ENCODE assay signal across 18 cellular contexts in the genomic region with DNA sequence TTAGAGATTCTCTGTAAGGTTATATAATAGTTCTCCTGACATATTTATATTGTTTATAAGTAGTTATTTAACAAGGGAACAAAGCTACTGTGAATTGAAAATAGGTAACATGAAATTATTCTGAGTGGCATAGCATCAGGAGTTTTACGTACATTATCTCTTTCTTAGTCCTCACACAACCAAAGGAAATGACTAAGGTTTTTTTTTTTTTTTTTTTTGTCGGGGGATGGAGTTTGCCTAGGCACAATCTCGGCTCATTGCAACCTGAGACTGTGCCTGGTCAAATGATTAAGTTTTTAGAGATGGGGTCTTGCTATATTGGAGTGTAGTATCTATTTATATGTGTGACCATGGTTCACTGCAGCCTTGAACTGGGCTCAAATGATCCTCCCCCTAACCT. TPM values are rescaled to one million over a fixed set of nuclear protein-coding genes. Genes with fewer than 3 reads are reported as not detected.
A peak's percentile ranks its signal among the peaks of the same experiment; 100 is the strongest.
DNase-seq lines count a peak whose midpoint lies in the region; TF ChIP-seq lines count a peak whose summit lies in the region.
"Had no signal": no experiment of that assay in that cellular context is flagged by ENCODE, and none has a peak within 500 bp of the region (broad histone marks: within the 10 kb centered on the region; RNA-seq: fewer than 3 reads in every experiment).

No MANE protein-coding gene starts in this region.

- no peak overlapping the region for H2BK20ac ChIP-seq in H9 (ENCODE audit: low read depth, low read length, poor library complexity, severe bottlenecking)

- no peaks in the 10 kb centered on the region for H3K9me3 ChIP-seq in CD4-positive, alpha-beta memory T cell (ENCODE audit: control insufficient read depth in 1 of 2, low read length in 2 of 2)
- H3K9me3 ChIP-seq in H9 (ENCODE audit: control insufficient read depth, low read depth, low read length) (no peaks in the 10 kb centered on the region), MM.1S (replicated peaks; ENCODE audit: insufficient read depth, low read length) (no peaks in the 10 kb centered on the region)
- H3K9me3 ChIP-seq: BLaER1, thoracic aorta had no signal

- no peaks in the 10 kb centered on the region for H3F3A ChIP-seq in MM.1S (ENCODE audit: insufficient read depth, low read length)

- H3K36me3 ChIP-seq in CD4-positive, alpha-beta memory T cell (ENCODE audit: insufficient read depth, low read length), result peaks cover 23% of the 10 kb centered on the region
- no peaks in the 10 kb centered on the region; the same call in 1 of the 2 replicates for H3K36me3 ChIP-seq in MM.1S (replicated peaks; ENCODE audit: insufficient read depth, low read length)

- H3K27ac ChIP-seq in CD4-positive, alpha-beta memory T cell (ENCODE audit: low read depth, low read length), result no peak overlapping the region
- H3K27ac ChIP-seq in H9 (ENCODE audit: insufficient read length, low read depth, low read length) (no peak overlapping the region), MM.1S (ENCODE audit: low read length) (no peak overlapping the region)
- H3K27ac ChIP-seq: BLaER1, thoracic aorta had no signal

- H3K9me3 Mint-ChIP-seq in CD4-positive, alpha-beta memory T cell, result no peaks in the 10 kb centered on the region
- H3K9me3 Mint-ChIP-seq in H9 (no peaks in the 10 kb centered on the region), immature natural killer cell (no peaks in the 10 kb centered on the region), glutamatergic neuron (ENCODE audit: unreplicated experiment) (peaks cover 2% of the 10 kb centered on the region)
- no peaks in the 10 kb centered on the region for H3K9me3 Mint-ChIP-seq in activated CD4-positive, alpha-beta memory T cell treated with anti-CD3 and anti-CD28 coated beads, Interleukin-2, amount 10 ng/mL, durations not matched to agents 7 days and 5 days
- H3K9me3 Mint-ChIP-seq: activated naive CD4-positive, alpha-beta T cell treated with anti-CD3 and anti-CD28 coated beads, Interleukin-2, amount 50 U/mL, for 24 hours; neural crest cell had no signal

- CTCF ChIA-PET in CD4-positive, alpha-beta memory T cell (lab: Charles Lee; ENCODE audit: partially characterized antibody), result interaction anchor here (0.7 kb wide), 1 partner anchor 55 kb away, joined by 3 read pairs; no protein-coding TSS in a partner anchor
- CTCF ChIA-PET in activated CD4-positive, alpha-beta memory T cell treated with anti-CD3 and anti-CD28 coated beads, Interleukin-2, amount 10 ng/mL, durations not matched to agents 7 days and 5 days (lab: Charles Lee), result interaction anchor here (0.7 to 1.2 kb wide), 4 partner anchors 11 to 113 kb away, joined by 3 to 6 read pairs (median 4); a partner anchor contains a TSS

- no peak for TF ChIP-seq CTCF in H9 (conservative IDR thresholded peaks at IDR 0.05)
- no peak for TF ChIP-seq CTCF in glutamatergic neuron (IDR thresholded peaks at IDR 0.05; ENCODE audit: partially characterized antibody, unreplicated experiment)
- TF ChIP-seq CTCF in MM.1S (IDR thresholded peaks at IDR 0.05; ENCODE audit: low read length), result no peak

- H3K9me2 ChIP-seq in MM.1S (replicated peaks; ENCODE audit: insufficient read depth, low read length), result no peaks in the 10 kb centered on the region

- H3K4me1 Mint-ChIP-seq in CD4-positive, alpha-beta memory T cell, result peaks cover 4 to 13% (median 11%) of the 10 kb centered on the region in 4 donors
- H3K4me1 Mint-ChIP-seq in H9, result peaks cover 6% of the 10 kb centered on the region in 2 experiments; a peak in 3 of 4 replicates
- peaks cover 17% of the 10 kb centered on the region for H3K4me1 Mint-ChIP-seq in activated CD4-positive, alpha-beta memory T cell treated with anti-CD3 and anti-CD28 coated beads, Interleukin-2, amount 10 ng/mL, durations not matched to agents 7 days and 5 days
- H3K4me1 Mint-ChIP-seq in immature natural killer cell, result peaks cover 17 to 56% of the 10 kb centered on the region in 2 donors
- H3K4me1 Mint-ChIP-seq in glutamatergic neuron (ENCODE audit: low read depth, unreplicated experiment), result peaks cover 4% of the 10 kb centered on the region
- H3K4me1 Mint-ChIP-seq: neural crest cell had no signal

- H3K23ac ChIP-seq in H9 (ENCODE audit: insufficient read length, low read depth, low read length), result no peak overlapping the region

- peak overlapping the region; percentile 37 to 81 (median 63) for H3K27ac Mint-ChIP-seq in CD4-positive, alpha-beta memory T cell
- H3K27ac Mint-ChIP-seq in H9 (peak overlapping the region in 2 of 3 experiments; percentile 53 to 62; a peak in 3 of 7 replicates), immature natural killer cell (peak overlapping the region in 4 of 6 donors; percentile 20 to 62 (median 32)), glutamatergic neuron (ENCODE audit: unreplicated experiment) (no peak overlapping the region)
- H3K27ac Mint-ChIP-seq in activated CD4-positive, alpha-beta memory T cell treated with anti-CD3 and anti-CD28 coated beads, Interleukin-2, amount 10 ng/mL, durations not matched to agents 7 days and 5 days, result peak overlapping the region; percentile 48
- H3K27ac Mint-ChIP-seq: activated naive CD4-positive, alpha-beta T cell treated with anti-CD3 and anti-CD28 coated beads, Interleukin-2, amount 50 U/mL, for 24 hours had no signal

- no peaks in the 10 kb centered on the region for H3K79me1 ChIP-seq in H9 (ENCODE audit: insufficient read depth, low read depth, low read length, poor library complexity, severe bottlenecking)

- H3K56ac ChIP-seq in H9 (ENCODE audit: insufficient read length, low read depth, low read length), result no peak overlapping the region

- H3K14ac ChIP-seq in H9 (ENCODE audit: insufficient read depth, low read length), result no peak overlapping the region

- no peak overlapping the region for H2BK120ac ChIP-seq in H9 (ENCODE audit: low read depth, low read length, poor library complexity, severe bottlenecking)

- H3K4me3 Mint-ChIP-seq in CD4-positive, alpha-beta memory T cell, result no peak overlapping the region
- no peak overlapping the region for H3K4me3 Mint-ChIP-seq in H9
- no peak overlapping the region for H3K4me3 Mint-ChIP-seq in activated CD4-positive, alpha-beta memory T cell treated with anti-CD3 and anti-CD28 coated beads, Interleukin-2, amount 10 ng/mL, durations not matched to agents 7 days and 5 days
- H3K4me3 Mint-ChIP-seq in immature natural killer cell, result no peak overlapping the region
- no peak overlapping the region for H3K4me3 Mint-ChIP-seq in glutamatergic neuron (ENCODE audit: unreplicated experiment)
- H3K4me3 Mint-ChIP-seq: activated naive CD4-positive, alpha-beta T cell treated with anti-CD3 and anti-CD28 coated beads, Interleukin-2, amount 50 U/mL, for 24 hours; neural crest cell had no signal

- no peak overlapping the region for H3T11ph ChIP-seq in H9 (ENCODE audit: low read length)

- no peak overlapping the region for H2BK5ac ChIP-seq in H9 (ENCODE audit: insufficient read length, low read length)

- WGBS in H9 (ENCODE audit: extremely low coverage, insufficient read length, low lambda C conversion rate), result no CpG with 5 or more reads among the region's 3 CpGs

- no peaks in the 10 kb centered on the region for H3K23me2 ChIP-seq in H9 (ENCODE audit: insufficient read length, low read depth, low read length, poor library complexity, severe bottlenecking)

- H2BK15ac ChIP-seq in H9 (ENCODE audit: low read depth, low read length), result no peak overlapping the region

- H3K27me3 Mint-ChIP-seq in CD4-positive, alpha-beta memory T cell, result no peaks in the 10 kb centered on the region
- H3K27me3 Mint-ChIP-seq in H9 (ENCODE audit: low read depth) (no peaks in the 10 kb centered on the region; the same call in 1 of the 2 replicates), immature natural killer cell (ENCODE audit: low read depth in 3 of 3) (peaks cover 0 to 3% (median 0%) of the 10 kb centered on the region in 3 donors), glutamatergic neuron (ENCODE audit: unreplicated experiment) (no peaks in the 10 kb centered on the region)
- H3K27me3 Mint-ChIP-seq in activated CD4-positive, alpha-beta memory T cell treated with anti-CD3 and anti-CD28 coated beads, Interleukin-2, amount 10 ng/mL, durations not matched to agents 7 days and 5 days, result no peaks in the 10 kb centered on the region
- H3K27me3 Mint-ChIP-seq: activated naive CD4-positive, alpha-beta T cell treated with anti-CD3 and anti-CD28 coated beads, Interleukin-2, amount 50 U/mL, for 24 hours had no signal

- H2AFZ ChIP-seq in H9 (ENCODE audit: low read length) (no peak overlapping the region), MM.1S (ENCODE audit: low read length) (no peak overlapping the region)

- no peak overlapping the region for H3K4me2 ChIP-seq in H9 (ENCODE audit: insufficient read depth, insufficient read length, low read length)
- no peak overlapping the region for H3K4me2 ChIP-seq in MM.1S (ENCODE audit: low read depth, low read length)
- H3K4me2 ChIP-seq: BLaER1 had no signal

- H3K18ac ChIP-seq in H9 (ENCODE audit: insufficient read length, low read depth, low read length), result no peak overlapping the region

- H3K4me1 ChIP-seq in CD4-positive, alpha-beta memory T cell (ENCODE audit: insufficient read depth, low read length), result peaks cover 6% of the 10 kb centered on the region
- no peaks in the 10 kb centered on the region for H3K4me1 ChIP-seq in H9 (ENCODE audit: insufficient read depth, low read length)
- H3K4me1 ChIP-seq in MM.1S (ENCODE audit: low read length), result no peaks in the 10 kb centered on the region
- H3K4me1 ChIP-seq: BLaER1 had no signal

- no peak overlapping the region for H4K8ac ChIP-seq in H9 (replicated peaks; ENCODE audit: insufficient read length, low read depth, low read length)

- DNase-seq in CD4-positive, alpha-beta memory T cell, result no peak
- DNase-seq in H9, result no peak
- DNase-seq in activated CD4-positive, alpha-beta memory T cell treated with anti-CD3 and anti-CD28 coated beads, Interleukin-2, amount 10 ng/mL, durations not matched to agents 7 days and 5 days, result no peak
- DNase-seq in immature natural killer cell, result no peak
- no peak for DNase-seq in glutamatergic neuron
- no peak for DNase-seq in NCI-H2171 (lab: John Stamatoyannopoulos, UW)
- DNase-seq in cerebellum (ENCODE audit: low spot score), result no peak
- no peak for DNase-seq in MM.1S
- DNase-seq: DMS53, foreskin melanocyte, NCI-H2029, NCI-H510A treated with DMSO at 0.1 percent for 48 hours, right cardiac atrium, T-helper 9 cell had no signal

- H3K27me3 ChIP-seq in CD4-positive, alpha-beta memory T cell (ENCODE audit: insufficient read depth, low read length), result no peaks in the 10 kb centered on the region
- H3K27me3 ChIP-seq in H9 (ENCODE audit: insufficient read depth, low read length), result no peaks in the 10 kb centered on the region
- H3K27me3 ChIP-seq in MM.1S (replicated peaks; ENCODE audit: insufficient read depth, low read length), result no peaks in the 10 kb centered on the region
- H3K27me3 ChIP-seq: BLaER1 had no signal

- H3K9ac ChIP-seq in H9 (ENCODE audit: extremely low read depth, insufficient read length, low read length) (no peak overlapping the region), MM.1S (ENCODE audit: low read length) (no peak overlapping the region)
- H3K9ac ChIP-seq: BLaER1 had no signal

- H3K79me2 ChIP-seq in H9 (ENCODE audit: insufficient read depth, low read length) (peaks cover 3% of the 10 kb centered on the region; the same call in 1 of the 2 replicates), MM.1S (ENCODE audit: low read length) (no peaks in the 10 kb centered on the region)

- H2AK5ac ChIP-seq in H9 (ENCODE audit: insufficient read length, low read length), result no peak overlapping the region

- H4K20me1 ChIP-seq in H9 (ENCODE audit: control insufficient read depth, insufficient read depth, insufficient read length), result no peaks in the 10 kb centered on the region
- no peaks in the 10 kb centered on the region for H4K20me1 ChIP-seq in MM.1S (ENCODE audit: insufficient read depth, low read length)

- H4K5ac ChIP-seq in H9 (ENCODE audit: insufficient read length, low read depth, low read length), result no peak overlapping the region

- H3K4me3 ChIP-seq in CD4-positive, alpha-beta memory T cell (ENCODE audit: low read length in 2 of 2), result no peak overlapping the region
- H3K4me3 ChIP-seq in MM.1S (ENCODE audit: low read length), result no peak overlapping the region
- H3K4me3 ChIP-seq: BLaER1, thoracic aorta had no signal

- H3K36me3 Mint-ChIP-seq in CD4-positive, alpha-beta memory T cell, result peaks cover 40 to 59% of the 10 kb centered on the region in 2 donors
- H3K36me3 Mint-ChIP-seq in H9 (ENCODE audit: insufficient read depth in 1 of 3, low read depth in 3 of 3) (peaks cover 3 to 28% (median 13%) of the 10 kb centered on the region in 3 experiments; a peak in 6 of 7 replicates), immature natural killer cell (peaks cover 9 to 17% (median 14%) of the 10 kb centered on the region in 3 donors), glutamatergic neuron (ENCODE audit: unreplicated experiment) (no peaks in the 10 kb centered on the region)
- H3K36me3 Mint-ChIP-seq in activated CD4-positive, alpha-beta memory T cell treated with anti-CD3 and anti-CD28 coated beads, Interleukin-2, amount 10 ng/mL, durations not matched to agents 7 days and 5 days (ENCODE audit: low read depth), result peaks cover 47% of the 10 kb centered on the region

- H3K4ac ChIP-seq in H9 (ENCODE audit: low read depth, low read length), result no peak overlapping the region

- H2BK12ac ChIP-seq in H9 (ENCODE audit: insufficient read length, low read depth, low read length), result no peak overlapping the region

- no peak overlapping the region for H4K91ac ChIP-seq in H9 (ENCODE audit: insufficient read length, low read depth, low read length)

- intact Hi-C loops in CD4-positive, alpha-beta memory T cell (cut with micrococcal nuclease), result loop anchor here (2.0 kb wide), 1 partner anchor 25 kb away; a partner anchor contains a TSS

- POLR2A ChIA-PET in CD4-positive, alpha-beta memory T cell (lab: Charles Lee; ENCODE audit: partially characterized antibody), result no interaction called here
- POLR2A ChIA-PET in activated CD4-positive, alpha-beta memory T cell treated with anti-CD3 and anti-CD28 coated beads, Interleukin-2, amount 10 ng/mL, durations not matched to agents 7 days and 5 days (lab: Charles Lee), result interaction anchor here (0.6 to 2.5 kb wide), 8 partner anchors 9 to 76 kb away, joined by 3 to 8 read pairs (median 3); a partner anchor contains a TSS

RNA-seq across cellular contexts. Expression of a gene that starts 24.9 kb away (rescaled TPM):
- 10 to 100 TPM; 60.1 to 60.8 TPM for total RNA-seq in CD4-positive, alpha-beta memory T cell
- polyA plus RNA-seq in CD4-positive, alpha-beta memory T cell, result 10 to 100 TPM; 23.2 to 36.5 TPM
- total RNA-seq in H9 (2021), result 32.9 and 35.0 TPM in 2 replicates
- total RNA-seq in activated CD4-positive, alpha-beta memory T cell treated with anti-CD3 and anti-CD28 coated beads, Interleukin-2, amount 10 ng/mL, durations not matched to agents 7 days and 5 days, result 10 to 100 TPM; 67.4 to 70.8 TPM
- 10 to 100 TPM; 27.1 to 44.8 (median 32.6) TPM for polyA plus RNA-seq in immature natural killer cell
- total RNA-seq in glutamatergic neuron (ENCODE audit: unreplicated experiment), result 24.2 TPM
- total RNA-seq in cerebellum, result 34.2 TPM

RNA-seq across cellular contexts. Expression of a gene that starts 25.2 kb away (rescaled TPM):
- 10 to 100 TPM in 1 of 2 experiments, 1 to 10 TPM in 1; 9.0 to 14.8 TPM for total RNA-seq in CD4-positive, alpha-beta memory T cell
- polyA plus RNA-seq in CD4-positive, alpha-beta memory T cell, result 1 to 10 TPM; 1.5 to 5.7 TPM
- total RNA-seq in H9 (2021) (17.3 and 19.5 TPM in 2 replicates), glutamatergic neuron (ENCODE audit: unreplicated experiment) (9.9 TPM), cerebellum (12.6 TPM)
- 10 to 100 TPM; 29.2 to 33.0 TPM for total RNA-seq in activated CD4-positive, alpha-beta memory T cell treated with anti-CD3 and anti-CD28 coated beads, Interleukin-2, amount 10 ng/mL, durations not matched to agents 7 days and 5 days
- 1 to 10 TPM; 2.8 to 6.3 (median 3.3) TPM for polyA plus RNA-seq in immature natural killer cell
